In genomic region chr3:142447852-142448315, GRCh38 we compare ENCODE assay signal across 8 cellular contexts. TPM values are rescaled to one million over a fixed set of nuclear protein-coding genes. Genes with fewer than 3 reads are reported as not detected.
DNase-seq lines count a peak whose midpoint lies in the region; ATAC-seq and TF ChIP-seq lines count a peak whose summit lies in the region.

TSS of gene XRN1 (minus strand) at chr3:142448037. CDS start at chr3:142447944, 93 bp downstream.

- no peaks in the 10 kb centered on the region for H3K9me3 ChIP-seq in mononuclear cell (ENCODE audit: low read depth, low read length)

- no peaks in the 10 kb centered on the region for H3K27me3 ChIP-seq in mononuclear cell (ENCODE audit: insufficient read depth, low read length)

- peak; percentile 81 for ATAC-seq in GM21529 (IDR thresholded peaks at IDR 0.05; ENCODE audit: unreplicated experiment)

- no peak for TF ChIP-seq RAD21 in Ishikawa (IDR thresholded peaks at IDR 0.05; ENCODE audit: low read depth)

- H3K4me3 ChIP-seq in epithelial cell of esophagus (ENCODE audit: low read length) (peak within 1 kb of the TSS; percentile 93), mononuclear cell (ENCODE audit: low read length) (peak within 1 kb of the TSS; percentile 100)

- no peak for TF ChIP-seq CTCF in epithelial cell of esophagus (IDR thresholded peaks at IDR 0.05; ENCODE audit: insufficient read depth, low read depth, low read length, missing control alignments)

- peaks cover 22% of the 10 kb centered on the region for H3K4me1 ChIP-seq in mononuclear cell (ENCODE audit: insufficient read depth, low read length)

- no peak for TF ChIP-seq EP300 in Ishikawa (IDR thresholded peaks at IDR 0.05; ENCODE audit: borderline replicate concordance)

- DNase-seq in DMS114 treated with DMSO at 0.1 percent for 48 hours (lab: John Stamatoyannopoulos, UW; ENCODE audit: unreplicated experiment), result peak; percentile 86
- peak; percentile 46 for DNase-seq in OCI-M2 (lab: John Stamatoyannopoulos, UW; ENCODE audit: unreplicated experiment)
- peak; percentile 92 for DNase-seq in activated T-cell treated with anti-CD3 and anti-CD28 coated beads for 4 hours
- peak; percentile 93 for DNase-seq in epithelial cell of esophagus (ENCODE audit: low read depth)
- peak; percentile 93 to 94 for DNase-seq in stimulated activated CD8-positive, alpha-beta memory T cell treated with anti-CD3 and anti-CD28 coated beads, Interleukin-2, amount 100 ng/mL, for 48 hours (ENCODE audit: low read depth in 2 of 2)

TF ChIP-seq in Ishikawa, 13 proteins besides CTCF, POLR2A, EP300 and RAD21:
- peak; percentile 68; the same call in 1 of the 2 replicates for TF ChIP-seq CREB1 (IDR thresholded peaks at IDR 0.05; ENCODE audit: low read depth)
- peak; percentile 24; the same call in 1 of the 2 replicates for TF ChIP-seq MAX (IDR thresholded peaks at IDR 0.05)
- TF ChIP-seq CEBPB (IDR thresholded peaks at IDR 0.05), result peak; percentile 71
- peak; percentile 93 for TF ChIP-seq TAF1 (IDR thresholded peaks at IDR 0.05; ENCODE audit: low read depth)
- no peak for TF ChIP-seq YY1 (IDR thresholded peaks at IDR 0.05; ENCODE audit: low read depth)

RNA-seq across cellular contexts. Expression of gene XRN1, which starts in this region (rescaled TPM):
- 164 TPM for total RNA-seq in mononuclear cell

Comparison
In these comparisons a context has a peak if more than half of its experiments do, and no peak if none do; other contexts are left out.
1. Peak in every context shown above with its lines: DNase-seq, ATAC-seq and H3K4me3 ChIP-seq.